ENCODE assay signal across 11 cellular contexts in genomic region chr12:99600388-99600787, GRCh38. TPM values are rescaled to one million over a fixed set of nuclear protein-coding genes. Genes with fewer than 3 reads are reported as not detected.
DNase-seq lines count a peak whose midpoint lies in the region; ATAC-seq lines count a peak whose summit lies in the region.
"Had no signal": no experiment of that assay in that cellular context is flagged by ENCODE, and none has a peak within 500 bp of the region (broad histone marks: within the 10 kb centered on the region; RNA-seq: fewer than 3 reads in every experiment).

No MANE protein-coding gene starts in this region.

- H3K27ac ChIP-seq in trophoblast cell (ENCODE audit: low read depth, low read length), result no peak overlapping the region

- no peak overlapping the region for H2BK12ac ChIP-seq in trophoblast cell (ENCODE audit: low read length)

- no CpG with 5 or more reads among the region's 5 CpGs for WGBS in trophoblast cell (ENCODE audit: extremely low coverage, insufficient coverage, insufficient read length)

- H4K12ac ChIP-seq in trophoblast cell (ENCODE audit: low read depth, low read length), result no peak overlapping the region

- H3K18ac ChIP-seq in trophoblast cell (ENCODE audit: low read length), result no peak overlapping the region

- ATAC-seq in HG02885 (IDR thresholded peaks at IDR 0.05; ENCODE audit: poor library complexity, unreplicated experiment) (peak; percentile 61), GM21526 (IDR thresholded peaks at IDR 0.05; ENCODE audit: low FRiP score, unreplicated experiment) (no peak)
- ATAC-seq: effector memory CD8-positive, alpha-beta T cell had no signal

- H3K79me2 ChIP-seq in trophoblast cell (ENCODE audit: control insufficient read depth, insufficient read depth, low read length, poor library complexity), result no peaks in the 10 kb centered on the region

- no peak overlapping the region for H2AFZ ChIP-seq in trophoblast cell (ENCODE audit: insufficient read depth, low read length, poor library complexity)

- H3K4me2 ChIP-seq in trophoblast cell (ENCODE audit: low read length), result no peak overlapping the region

- no peak overlapping the region for H3K4me3 ChIP-seq in trophoblast cell (ENCODE audit: low read depth, low read length)

- no peak overlapping the region for H3K4ac ChIP-seq in trophoblast cell (ENCODE audit: low read depth, low read length)

- H4K91ac ChIP-seq in trophoblast cell (ENCODE audit: low read depth, low read length), result no peak overlapping the region

- no peak overlapping the region for H4K8ac ChIP-seq in trophoblast cell (ENCODE audit: low read depth, low read length)

- H3K27me3 ChIP-seq in trophoblast cell (ENCODE audit: insufficient read depth, low read length), result no peaks in the 10 kb centered on the region

- no peak overlapping the region for H2BK5ac ChIP-seq in trophoblast cell (ENCODE audit: low read depth, low read length, poor library complexity)

- H3K14ac ChIP-seq in trophoblast cell (ENCODE audit: low read length), result no peak overlapping the region

- DNase-seq in NCI-H510A treated with DMSO at 0.1 percent for 48 hours (lab: John Stamatoyannopoulos, UW) (peak; percentile 6), NCI-H510A (lab: John Stamatoyannopoulos, UW) (no peak), NCI-H1417 treated with DMSO at 0.1 percent for 48 hours (lab: John Stamatoyannopoulos, UW) (peak; percentile 47), renal cortical epithelial cell (ENCODE audit: low read depth) (peak; percentile 73), trophoblast cell (no peak), DMS 273 treated with DMSO at 0.1 percent for 48 hours (lab: John Stamatoyannopoulos, UW) (no peak)
- DNase-seq: effector memory CD8-positive, alpha-beta T cell; stimulated activated CD4-positive, alpha-beta T cell treated with anti-CD3 and anti-CD28 coated beads, Interleukin-2, amount 100 ng/mL, for 48 hours had no signal

- no peak overlapping the region for H2AK5ac ChIP-seq in trophoblast cell (ENCODE audit: low read length)

- no peaks in the 10 kb centered on the region for H3K79me1 ChIP-seq in trophoblast cell (ENCODE audit: low read length)

- H3K4me1 ChIP-seq in trophoblast cell (ENCODE audit: control insufficient read depth in 1 of 2, insufficient read depth in 2 of 2, low read length in 2 of 2), result no peaks in the 10 kb centered on the region

- no peak overlapping the region for H3K23ac ChIP-seq in trophoblast cell (ENCODE audit: low read length)

- H2BK120ac ChIP-seq in trophoblast cell (ENCODE audit: insufficient read depth, low read length, poor library complexity), result no peak overlapping the region

- no peaks in the 10 kb centered on the region for H3K36me3 ChIP-seq in trophoblast cell (ENCODE audit: control insufficient read depth in 1 of 2, insufficient read depth in 2 of 2, low read length in 2 of 2)

- H3K9ac ChIP-seq in trophoblast cell (ENCODE audit: low read length), result no peak overlapping the region

- no peaks in the 10 kb centered on the region for H3K9me3 ChIP-seq in trophoblast cell (ENCODE audit: insufficient read depth, low read depth, low read length)

RNA-seq across cellular contexts. Expression of gene GARIN6, which starts 47.2 kb away (rescaled TPM):
- total RNA-seq in renal cortical epithelial cell, result not detected in 2 replicates
- not detected in 2 replicates for polyA plus RNA-seq in trophoblast cell (2013)
- total RNA-seq: ureter had no signal

Comparison
In these comparisons a context has a peak if more than half of its experiments do, and no peak if none do; other contexts are left out.
1. DNase-seq: peak in NCI-H510A treated with DMSO at 0.1 percent for 48 hours (single experiment), NCI-H1417 treated with DMSO at 0.1 percent for 48 hours (single experiment) and renal cortical epithelial cell (single experiment); none in NCI-H510A (single experiment), trophoblast cell (0 of 2) and DMS 273 treated with DMSO at 0.1 percent for 48 hours (single experiment).